8 cellular contexts compared by ENCODE assay signal in the genomic region with DNA sequence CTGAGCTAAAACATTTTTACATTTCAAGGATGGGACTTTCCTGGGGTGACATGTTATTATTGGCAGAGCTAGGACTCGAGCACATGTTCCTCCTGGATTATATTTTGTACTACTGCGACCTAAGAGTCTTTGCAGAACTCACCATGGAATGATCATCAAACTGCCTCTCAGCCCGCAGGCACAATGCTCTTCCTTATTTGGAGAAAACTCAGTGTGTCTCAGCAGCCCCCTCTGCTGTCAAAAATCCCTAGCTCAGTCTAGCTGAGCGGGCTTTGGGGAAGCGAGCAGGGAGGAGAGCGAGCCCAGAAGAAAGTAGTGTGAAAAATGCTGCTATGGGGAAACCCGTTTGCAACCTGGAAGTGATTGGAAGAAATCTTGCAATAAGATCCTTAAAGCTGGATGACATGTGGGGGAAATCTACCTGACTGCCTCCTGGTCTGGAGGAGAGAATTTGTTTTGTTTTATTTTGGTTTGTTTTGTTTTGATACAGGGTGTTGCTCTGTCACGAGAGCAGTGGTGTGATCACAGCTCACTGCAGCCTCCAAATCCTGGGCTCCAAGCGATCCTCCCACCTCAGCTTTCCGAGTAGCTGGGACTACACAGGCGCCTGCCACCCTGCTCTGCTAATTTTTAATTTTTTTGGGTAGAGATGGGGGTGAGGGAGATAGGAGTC.
DNase-seq lines count a peak whose midpoint lies in the region; ATAC-seq lines count a peak whose summit lies in the region.

No MANE protein-coding gene starts in this region.

- in situ Hi-C loops in ACHN (cut with HindIII; ENCODE audit: low pct_ligation_motif_present, low pct_unique_long_range_greater_than_20kb, low sequenced_read_pairs) = no loop called here

- DNase-seq in ACHN (peak; percentile 89), NCI-H345 treated with DMSO at 0.1 percent for 48 hours (lab: John Stamatoyannopoulos, UW; ENCODE audit: unreplicated experiment) (peak; percentile 76), cerebellum (ENCODE audit: low spot score) (peak; percentile 72), left kidney (ENCODE audit: low read depth, low spot score) (peak; percentile 98)
- DNase-seq in stimulated activated CD4-positive, alpha-beta T cell treated with anti-CD3 and anti-CD28 coated beads, Interleukin-2, amount 100 ng/mL, for 4 hours (ENCODE audit: low read depth) = peak; percentile 65

- ATAC-seq in GM18861 (IDR thresholded peaks at IDR 0.05; ENCODE audit: unreplicated experiment) = peak; percentile 77
- ATAC-seq in HG03175 (IDR thresholded peaks at IDR 0.05; ENCODE audit: unreplicated experiment) = peak; percentile 81
- peak; percentile 82 to 84 for ATAC-seq in activated CD4-positive, CD25-positive, alpha-beta regulatory T cell treated with anti-CD3 and anti-CD28 coated beads, Interleukin-2, amount 50 U/mL, for 24 hours

Comparison
In these comparisons a context has a peak if more than half of its experiments do, and no peak if none do; other contexts are left out.
1. Peak in every context shown above with its lines: DNase-seq and ATAC-seq.